In genomic region chr14:104019806-104020205, GRCh38 we compare ENCODE assay signal across 1 cellular context.
TF ChIP-seq lines count a peak whose summit lies in the region.

No MANE protein-coding gene starts in this region.

TF ChIP-seq in HEK293T, 16 proteins besides CTCF, POLR2A, EP300 and RAD21 (continued from another document):
- TF ChIP-seq ARNT (IDR thresholded peaks at IDR 0.05) (no peak), HDGF (IDR thresholded peaks at IDR 0.05; ENCODE audit: borderline replicate concordance) (no peak), SP1 (IDR thresholded peaks at IDR 0.05) (no peak), ZNF384 (IDR thresholded peaks at IDR 0.05) (no peak), PKNOX1 (IDR thresholded peaks at IDR 0.05) (no peak)
